8 cellular contexts compared by ENCODE assay signal in genomic region chr13:74575729-74576125, GRCh38.
DNase-seq lines count a peak whose midpoint lies in the region; TF ChIP-seq lines count a peak whose summit lies in the region.

No MANE protein-coding gene starts in this region.

- peak overlapping the region in 1 of 2 experiments; percentile 86 for H3K23ac ChIP-seq in mesenchymal stem cell (ENCODE audit: low read length in 2 of 2)

- H3K4ac ChIP-seq in mesenchymal stem cell (ENCODE audit: low read depth in 1 of 2, low read length in 2 of 2): peak overlapping the region in 1 of 2 experiments; percentile 66

- no peak overlapping the region for H2BK5ac ChIP-seq in mesenchymal stem cell (ENCODE audit: low read depth, low read length, poor library complexity, severe bottlenecking)

- H2BK12ac ChIP-seq in mesenchymal stem cell (ENCODE audit: low read length in 2 of 2): no peak overlapping the region

- no peaks in the 10 kb centered on the region for H3K79me1 ChIP-seq in mesenchymal stem cell (replicated peaks; ENCODE audit: low read length, poor library complexity, severe bottlenecking)

- peak overlapping the region; percentile 58 to 83 for H3K18ac ChIP-seq in mesenchymal stem cell (ENCODE audit: low read depth in 1 of 2, low read length in 2 of 2)

- no peaks in the 10 kb centered on the region for H3K9me3 Mint-ChIP-seq in endothelial cell (ENCODE audit: unreplicated experiment)

- peak overlapping the region; percentile 62 for H4K91ac ChIP-seq in mesenchymal stem cell (ENCODE audit: low read length)

- no peaks in the 10 kb centered on the region for H3K27me3 Mint-ChIP-seq in endothelial cell (ENCODE audit: unreplicated experiment)

- no peak overlapping the region for H2BK120ac ChIP-seq in mesenchymal stem cell (ENCODE audit: low read depth, low read length)

- TF ChIP-seq CTCF in endothelial cell (IDR thresholded peaks at IDR 0.05; ENCODE audit: unreplicated experiment): no peak

- H3K36me3 ChIP-seq in mesenchymal stem cell (ENCODE audit: control insufficient read depth in 1 of 2, insufficient read depth in 2 of 2, low read depth in 1 of 2, low read length in 2 of 2): no peaks in the 10 kb centered on the region

- H3K27me3 ChIP-seq in mesenchymal stem cell (ENCODE audit: control insufficient read depth in 1 of 2, insufficient read depth in 1 of 2, low read length in 2 of 2): no peaks in the 10 kb centered on the region

- no peak overlapping the region for H3K14ac ChIP-seq in mesenchymal stem cell (ENCODE audit: low read length in 2 of 2)

- H3K4me2 ChIP-seq in mesenchymal stem cell (ENCODE audit: low read length, poor library complexity, severe bottlenecking): peak overlapping the region; percentile 89

- H3K9ac ChIP-seq in mesenchymal stem cell (ENCODE audit: low read length): peak overlapping the region; percentile 82

- in situ Hi-C loops in G401 (cut with HindIII; ENCODE audit: low sequenced_read_pairs): no loop called here

- H3K27ac Mint-ChIP-seq in endothelial cell (ENCODE audit: unreplicated experiment): peak overlapping the region; percentile 76

- no peaks in the 10 kb centered on the region for H3K36me3 Mint-ChIP-seq in endothelial cell (ENCODE audit: low read depth, unreplicated experiment)

- no peaks in the 10 kb centered on the region for H3K9me3 ChIP-seq in mesenchymal stem cell (ENCODE audit: control insufficient read depth, low read length)

- under 1% methylated on average over 28 of the region's 29 CpGs for WGBS in mesenchymal stem cell

- H2AK5ac ChIP-seq in mesenchymal stem cell (ENCODE audit: low read length, severe bottlenecking): no peak overlapping the region

- no peak overlapping the region for H2BK15ac ChIP-seq in mesenchymal stem cell (ENCODE audit: low read depth, poor library complexity, severe bottlenecking)

- H3K4me1 Mint-ChIP-seq in endothelial cell (ENCODE audit: unreplicated experiment): peaks cover 20% of the 10 kb centered on the region

- H2AFZ ChIP-seq in mesenchymal stem cell (ENCODE audit: low read depth, low read length): peak overlapping the region; percentile 88

- H3K4me3 ChIP-seq in mesenchymal stem cell (ENCODE audit: insufficient read depth in 1 of 2, low read depth in 1 of 2, low read length in 2 of 2): peak overlapping the region; percentile 50 to 79

- no peak overlapping the region for H3K27ac ChIP-seq in mesenchymal stem cell (ENCODE audit: low read length, poor library complexity, severe bottlenecking)

- H4K8ac ChIP-seq in mesenchymal stem cell (ENCODE audit: low read length): peak overlapping the region; percentile 35

- peaks cover 3% of the 10 kb centered on the region for H3K4me1 ChIP-seq in mesenchymal stem cell (ENCODE audit: control insufficient read depth, insufficient read depth, low read depth, low read length)

- no peak overlapping the region for H3K4me3 Mint-ChIP-seq in endothelial cell (ENCODE audit: unreplicated experiment)

- DNase-seq in G401 (ENCODE audit: low spot score): peak; percentile 60
- DNase-seq in NCI-H146 (lab: John Stamatoyannopoulos, UW): peak; percentile 33
- peak; percentile 14 for DNase-seq in activated T-cell treated with anti-CD3 and anti-CD28 coated beads for 4 hours
- peak; percentile 88 for DNase-seq in endothelial cell (ENCODE audit: low spot score)
- peak; percentile 45 for DNase-seq in mesenchymal stem cell
- peak; percentile 9 to 28 (median 11) for DNase-seq in stimulated activated CD4-positive, alpha-beta T cell treated with anti-CD3 and anti-CD28 coated beads, TNF-alpha, amount 100 ng/mL, for 48 hours (ENCODE audit: low read depth in 3 of 3)
- no peak for DNase-seq in NCI-H2107 treated with DMSO at 0.1 percent for 48 hours (lab: John Stamatoyannopoulos, UW; ENCODE audit: unreplicated experiment)
- DNase-seq in GF-D8 (lab: John Stamatoyannopoulos, UW): no peak

Comparison
In these comparisons a context has a peak if more than half of its experiments do, and no peak if none do; other contexts are left out.
1. DNase-seq: peak in G401 (single experiment), NCI-H146 (single experiment), activated T-cell treated with anti-CD3 and anti-CD28 coated beads for 4 hours (single experiment), endothelial cell (single experiment), mesenchymal stem cell (single experiment) and stimulated activated CD4-positive, alpha-beta T cell treated with anti-CD3 and anti-CD28 coated beads, TNF-alpha, amount 100 ng/mL, for 48 hours (3 of 3); none in NCI-H2107 treated with DMSO at 0.1 percent for 48 hours (single experiment) and GF-D8 (single experiment).